Comparison of ENCODE assay signal across 10 cellular contexts in the genomic region with DNA sequence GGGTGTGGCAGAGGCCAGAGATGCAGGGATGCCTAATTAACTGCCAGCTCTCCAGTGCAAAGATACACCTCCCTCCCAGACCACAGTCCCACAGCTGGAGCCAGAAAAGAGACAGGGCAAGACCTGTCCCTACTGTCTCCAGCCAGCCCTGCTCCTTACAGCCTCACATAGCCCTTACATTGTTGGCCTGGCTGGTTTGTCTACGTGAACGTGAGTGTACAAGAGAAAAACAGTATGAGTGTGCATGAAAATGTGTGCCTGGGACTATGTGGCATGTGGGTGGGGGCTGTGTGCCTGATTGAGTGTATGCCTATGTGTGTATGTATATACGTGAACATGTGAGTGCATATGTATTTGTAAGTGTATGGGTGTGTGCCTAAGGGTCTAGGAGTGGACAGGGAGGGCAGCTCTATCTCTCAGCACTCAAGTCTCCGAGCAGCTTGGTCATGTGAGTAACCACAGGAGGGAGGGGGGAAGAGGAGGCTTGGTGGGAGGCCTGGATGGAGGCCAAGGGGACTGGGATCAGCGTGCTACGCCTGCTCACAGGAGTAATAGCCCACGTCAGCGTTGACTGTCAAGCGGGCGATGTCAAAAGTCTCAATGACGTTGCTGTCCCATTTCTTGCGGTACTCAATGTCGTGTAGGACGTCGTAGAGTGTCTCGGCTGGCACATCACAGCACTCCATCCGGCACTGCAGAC. TPM values are rescaled to one million over a fixed set of nuclear protein-coding genes. Genes with fewer than 3 reads are reported as not detected.
DNase-seq lines count a peak whose midpoint lies in the region; ATAC-seq and TF ChIP-seq lines count a peak whose summit lies in the region.
"Had no signal": no experiment of that assay in that cellular context is flagged by ENCODE, and none has a peak within 500 bp of the region (broad histone marks: within the 10 kb centered on the region; RNA-seq: fewer than 3 reads in every experiment).

No MANE protein-coding gene starts in this region.

- H3K36me3 ChIP-seq in CD8-positive, alpha-beta T cell (ENCODE audit: insufficient read depth, low read length) = no peaks in the 10 kb centered on the region
- no peaks in the 10 kb centered on the region for H3K36me3 ChIP-seq in gastrocnemius medialis

- no peaks in the 10 kb centered on the region for H3K9me3 ChIP-seq in CD8-positive, alpha-beta T cell (ENCODE audit: low read length)
- no peaks in the 10 kb centered on the region for H3K9me3 ChIP-seq in gastrocnemius medialis

- H3K4me1 ChIP-seq in CD8-positive, alpha-beta T cell (ENCODE audit: insufficient read depth, low read length) = no peaks in the 10 kb centered on the region
- H3K4me1 ChIP-seq in gastrocnemius medialis = peaks cover 7 to 13% of the 10 kb centered on the region in 2 donors

- peak overlapping the region in 2 of 3 experiments; percentile 5 to 16 for H3K4me3 Mint-ChIP-seq in nephron
- H3K4me3 Mint-ChIP-seq in CD8-positive, alpha-beta T cell = no peak overlapping the region

- H3K27me3 Mint-ChIP-seq in nephron (ENCODE audit: low read depth) = peaks cover 13% of the 10 kb centered on the region
- no peaks in the 10 kb centered on the region for H3K27me3 Mint-ChIP-seq in CD8-positive, alpha-beta T cell (ENCODE audit: low read depth)

- intact Hi-C loops in CD8-positive, alpha-beta T cell (cut with DNase I, micrococcal nuclease) = no loop called here
- intact Hi-C loops in gastrocnemius medialis (cut with DNase I; ENCODE audit: low total_unique reads) = no loop called here

- no peak for TF ChIP-seq POLR2A in gastrocnemius medialis (IDR thresholded peaks at IDR 0.05)

- H3K27ac ChIP-seq in CD8-positive, alpha-beta T cell (ENCODE audit: low read depth, low read length) = no peak overlapping the region
- H3K27ac ChIP-seq in gastrocnemius medialis = peak overlapping the region in 2 of 4 donors; percentile 10 to 17

- CTCF ChIA-PET in CD8-positive, alpha-beta T cell (lab: Charles Lee) = no interaction called here

- in situ Hi-C loops in gastrocnemius medialis (cut with MboI; ENCODE audit: low sequenced_read_pairs in 4 of 4) = no loop called here

- no peaks in the 10 kb centered on the region for H3K27me3 ChIP-seq in CD8-positive, alpha-beta T cell (ENCODE audit: insufficient read depth, low read length)
- H3K27me3 ChIP-seq in gastrocnemius medialis = no peaks in the 10 kb centered on the region

- peaks cover 21% of the 10 kb centered on the region for H3K36me3 Mint-ChIP-seq in nephron (ENCODE audit: low read depth)
- H3K36me3 Mint-ChIP-seq in CD8-positive, alpha-beta T cell = peaks cover 19% of the 10 kb centered on the region

- H3K4me1 Mint-ChIP-seq in nephron = peaks cover 28% of the 10 kb centered on the region
- H3K4me1 Mint-ChIP-seq in CD8-positive, alpha-beta T cell (ENCODE audit: low read depth) = no peaks in the 10 kb centered on the region

- ATAC-seq in HG02885 (IDR thresholded peaks at IDR 0.05; ENCODE audit: poor library complexity, unreplicated experiment) (no peak), gastrocnemius medialis (no peak)
- ATAC-seq in CD8-positive, alpha-beta T cell = no peak

- no peaks in the 10 kb centered on the region for H3K9me3 Mint-ChIP-seq in nephron
- no peaks in the 10 kb centered on the region for H3K9me3 Mint-ChIP-seq in CD8-positive, alpha-beta T cell

- POLR2A ChIA-PET in CD8-positive, alpha-beta T cell (lab: Charles Lee) = no interaction called here

- no peak overlapping the region for H3K4me3 ChIP-seq in CD8-positive, alpha-beta T cell (ENCODE audit: low read depth, low read length)
- H3K4me3 ChIP-seq in gastrocnemius medialis = no peak overlapping the region
- H3K4me3 ChIP-seq: lung had no signal

- peak overlapping the region; percentile 26 to 71 (median 37) for H3K27ac Mint-ChIP-seq in nephron
- H3K27ac Mint-ChIP-seq in CD8-positive, alpha-beta T cell = no peak overlapping the region

- peak; percentile 76 for DNase-seq in CD1c-positive myeloid dendritic cell (ENCODE audit: extremely low spot score)
- DNase-seq in NCI-H2107 treated with DMSO at 0.1 percent for 48 hours (lab: John Stamatoyannopoulos, UW; ENCODE audit: unreplicated experiment) = peak; percentile 88
- DNase-seq in cerebellum (ENCODE audit: low spot score) = peak; percentile 39
- no peak for DNase-seq in CD8-positive, alpha-beta T cell
- no peak for DNase-seq in MV-4-11 (lab: John Stamatoyannopoulos, UW)
- no peak for DNase-seq in gastrocnemius medialis
- DNase-seq: activated CD8-positive, alpha-beta memory T cell treated with anti-CD3 and anti-CD28 coated beads for 24 hours had no signal

- TF ChIP-seq CTCF in nephron (IDR thresholded peaks at IDR 0.05; ENCODE audit: unreplicated experiment in 3 of 3) (no peak), gastrocnemius medialis (IDR thresholded peaks at IDR 0.05 in 4 of 5, conservative IDR thresholded peaks at IDR 0.05 in 1 of 5) (no peak)
- no peak for TF ChIP-seq CTCF in CD8-positive, alpha-beta T cell (IDR thresholded peaks at IDR 0.05)

RNA-seq across cellular contexts. Expression of a gene that starts 6.6 kb away (rescaled TPM):
- total RNA-seq in cerebellum = 23.0 TPM
- 10 to 100 TPM; 93.5 to 95.2 TPM for total RNA-seq in CD8-positive, alpha-beta T cell
- total RNA-seq in gastrocnemius medialis = 10 to 100 TPM; 18.3 to 52.0 (median 26.0) TPM

RNA-seq across cellular contexts. Expression of a gene that starts 35.0 kb away (rescaled TPM):
- total RNA-seq in cerebellum = 14.5 TPM
- 10 to 100 TPM; 22.1 to 25.1 TPM for total RNA-seq in CD8-positive, alpha-beta T cell
- 100 to 1,000 TPM in 1 of 4 donors, 10 to 100 TPM in 3; 39.1 to 103 (median 71.1) TPM for total RNA-seq in gastrocnemius medialis

RNA-seq across cellular contexts. Expression of a gene that starts 55.4 kb away (rescaled TPM):
- total RNA-seq in cerebellum (5.7 TPM), gastrocnemius medialis (1 to 10 TPM; 3.1 to 8.1 (median 4.3) TPM)
- 10 to 100 TPM; 45.7 to 52.8 TPM for total RNA-seq in CD8-positive, alpha-beta T cell

Comparison
In these comparisons a context has a peak if more than half of its experiments do, and no peak if none do; other contexts are left out.
1. DNase-seq: peak in CD1c-positive myeloid dendritic cell (single experiment), NCI-H2107 treated with DMSO at 0.1 percent for 48 hours (single experiment) and cerebellum (single experiment); none in CD8-positive, alpha-beta T cell (0 of 7), MV-4-11 (single experiment) and gastrocnemius medialis (0 of 2).